8 cellular contexts compared by ENCODE assay signal in genomic region chr19:56080669-56081401, GRCh38. TPM values are rescaled to one million over a fixed set of nuclear protein-coding genes. Genes with fewer than 3 reads are reported as not detected.
DNase-seq lines count a peak whose midpoint lies in the region; ATAC-seq and TF ChIP-seq lines count a peak whose summit lies in the region.

No MANE protein-coding gene starts in this region.

- no peak overlapping the region for H3K9ac ChIP-seq in trophoblast cell (ENCODE audit: low read length)

- ATAC-seq in Right ventricle myocardium superior (ENCODE audit: poor library complexity), result peak; percentile 82

- H4K91ac ChIP-seq in trophoblast cell (ENCODE audit: low read depth, low read length), result no peak overlapping the region

- H3K27ac ChIP-seq in CD4-positive, alpha-beta memory T cell (ENCODE audit: low read depth, low read length), result no peak overlapping the region
- H3K27ac ChIP-seq in SJSA1, result no peak overlapping the region
- no peak overlapping the region for H3K27ac ChIP-seq in trophoblast cell (ENCODE audit: low read depth, low read length)
- H3K27ac ChIP-seq in thyroid gland, result no peak overlapping the region

- H3K36me3 Mint-ChIP-seq in CD4-positive, alpha-beta memory T cell, result no peaks in the 10 kb centered on the region
- H3K36me3 Mint-ChIP-seq in IgD-negative memory B cell, result no peaks in the 10 kb centered on the region

- H3K14ac ChIP-seq in trophoblast cell (ENCODE audit: low read length), result peak overlapping the region; percentile 27

- peak overlapping the region; percentile 23 to 59 for H3K4me3 ChIP-seq in CD4-positive, alpha-beta memory T cell (ENCODE audit: low read length in 2 of 2)
- no peak overlapping the region for H3K4me3 ChIP-seq in SJSA1
- H3K4me3 ChIP-seq in trophoblast cell (ENCODE audit: low read depth, low read length), result peak overlapping the region; percentile 68
- peak overlapping the region in 2 of 3 donors; percentile 6 to 31 for H3K4me3 ChIP-seq in thyroid gland (replicated peaks in 1 of 3)

- WGBS in trophoblast cell (ENCODE audit: extremely low coverage, insufficient coverage, insufficient read length), result no CpG with 5 or more reads among the region's 36 CpGs
- 3 to 4% methylated on average over 21 to 29 of the region's 36 CpGs for WGBS in thyroid gland, 2 donors

- peak overlapping the region; percentile 82 for H2AFZ ChIP-seq in trophoblast cell (ENCODE audit: insufficient read depth, low read length, poor library complexity)

- H3K36me3 ChIP-seq in CD4-positive, alpha-beta memory T cell (ENCODE audit: insufficient read depth, low read length), result no peaks in the 10 kb centered on the region
- H3K36me3 ChIP-seq in SJSA1, result peaks cover 6% of the 10 kb centered on the region; the same call in 1 of the 2 replicates
- peaks cover 1 to 6% of the 10 kb centered on the region in 2 experiments for H3K36me3 ChIP-seq in trophoblast cell (ENCODE audit: control insufficient read depth in 1 of 2, insufficient read depth in 2 of 2, low read length in 2 of 2)
- no peaks in the 10 kb centered on the region for H3K36me3 ChIP-seq in thyroid gland

- no peak overlapping the region for H2BK12ac ChIP-seq in trophoblast cell (ENCODE audit: low read length)

- H3K18ac ChIP-seq in trophoblast cell (ENCODE audit: low read length), result peak overlapping the region; percentile 23

- H3K27ac Mint-ChIP-seq in CD4-positive, alpha-beta memory T cell, result peak overlapping the region in 2 of 7 donors; percentile 34 to 48
- peak overlapping the region; percentile 75 to 94 (median 84) for H3K27ac Mint-ChIP-seq in IgD-negative memory B cell

- intact Hi-C loops in CD4-positive, alpha-beta memory T cell (cut with micrococcal nuclease), result loop anchor here (1.0 kb wide), 1 partner anchor 91 kb away; no protein-coding TSS in a partner anchor
- intact Hi-C loops in Right ventricle myocardium superior (cut with DNase I) (no loop called here), thyroid gland (cut with DNase I) (no loop called here)

- H4K8ac ChIP-seq in trophoblast cell (ENCODE audit: low read depth, low read length), result no peak overlapping the region

- H3K79me1 ChIP-seq in trophoblast cell (ENCODE audit: low read length), result no peaks in the 10 kb centered on the region

- POLR2A ChIA-PET in CD4-positive, alpha-beta memory T cell (lab: Charles Lee; ENCODE audit: partially characterized antibody), result interaction anchor here (0.8 to 1.1 kb wide), 2 partner anchors 10 to 40 kb away, joined by 4 to 5 read pairs; partner anchors contain the start of gene ZNF787

- no peak overlapping the region for H3K23ac ChIP-seq in trophoblast cell (ENCODE audit: low read length)

- H2AK5ac ChIP-seq in trophoblast cell (ENCODE audit: low read length), result no peak overlapping the region

- H3K4ac ChIP-seq in trophoblast cell (ENCODE audit: low read depth, low read length), result no peak overlapping the region

- H3K9me3 ChIP-seq in CD4-positive, alpha-beta memory T cell (ENCODE audit: control insufficient read depth in 1 of 2, low read length in 2 of 2), result no peaks in the 10 kb centered on the region
- H3K9me3 ChIP-seq in SJSA1 (replicated peaks), result peaks cover 8% of the 10 kb centered on the region
- peaks cover 3% of the 10 kb centered on the region for H3K9me3 ChIP-seq in trophoblast cell (ENCODE audit: insufficient read depth, low read depth, low read length)
- H3K9me3 ChIP-seq in thyroid gland, result no peaks in the 10 kb centered on the region

- H3K9me3 Mint-ChIP-seq in CD4-positive, alpha-beta memory T cell, result peaks cover 0 to 3% (median 0%) of the 10 kb centered on the region in 8 donors
- H3K9me3 Mint-ChIP-seq in IgD-negative memory B cell, result no peaks in the 10 kb centered on the region

- DNase-seq in CD4-positive, alpha-beta memory T cell, result peak; percentile 47 to 74 (median 60)
- DNase-seq in GM20000 (ENCODE audit: low spot score), result peak; percentile 92
- peak; percentile 23 to 63 for DNase-seq in SJSA1 (ENCODE audit: low read depth in 1 of 2, low spot score in 2 of 2)
- DNase-seq in activated naive CD4-positive, alpha-beta T cell treated with anti-CD3 and anti-CD28 coated beads, Interleukin-2, amount 50 U/mL, for 16 hours, result peak; percentile 68
- DNase-seq in Right ventricle myocardium superior, result peak; percentile 90
- peak; percentile 13 to 59 for DNase-seq in trophoblast cell
- DNase-seq in thyroid gland, result peak; percentile 82 to 85

- H2BK120ac ChIP-seq in trophoblast cell (ENCODE audit: insufficient read depth, low read length, poor library complexity), result no peak overlapping the region

- H3K79me2 ChIP-seq in trophoblast cell (ENCODE audit: control insufficient read depth, insufficient read depth, low read length, poor library complexity), result no peaks in the 10 kb centered on the region

- H2BK5ac ChIP-seq in trophoblast cell (ENCODE audit: low read depth, low read length, poor library complexity), result no peak overlapping the region

- no peak for TF ChIP-seq POLR2A in thyroid gland (IDR thresholded peaks at IDR 0.05)

- peak overlapping the region; percentile 91 for H3K4me2 ChIP-seq in trophoblast cell (ENCODE audit: low read length)

- peak overlapping the region; percentile 79 to 94 (median 84) for H3K4me3 Mint-ChIP-seq in CD4-positive, alpha-beta memory T cell
- peak overlapping the region; percentile 77 to 93 (median 87) for H3K4me3 Mint-ChIP-seq in IgD-negative memory B cell

- H3K4me1 Mint-ChIP-seq in CD4-positive, alpha-beta memory T cell, result peaks cover 10 to 15% (median 12%) of the 10 kb centered on the region in 4 donors
- H3K4me1 Mint-ChIP-seq in IgD-negative memory B cell, result peaks cover 12 to 25% (median 12%) of the 10 kb centered on the region in 3 donors

- H3K4me1 ChIP-seq in CD4-positive, alpha-beta memory T cell (ENCODE audit: insufficient read depth, low read length), result peaks cover 10% of the 10 kb centered on the region
- H3K4me1 ChIP-seq in SJSA1 (replicated peaks) (peaks cover 5% of the 10 kb centered on the region; the same call in 1 of the 2 replicates), trophoblast cell (ENCODE audit: control insufficient read depth in 1 of 2, insufficient read depth in 2 of 2, low read length in 2 of 2) (peaks cover 8% of the 10 kb centered on the region in 2 experiments), thyroid gland (peaks cover 7 to 10% of the 10 kb centered on the region in 2 donors)

- CTCF ChIA-PET in CD4-positive, alpha-beta memory T cell (lab: Charles Lee; ENCODE audit: partially characterized antibody), result interaction anchor here (0.8 to 2.4 kb wide), 17 partner anchors 8 to 253 kb away, joined by 3 to 9 read pairs (median 4); no protein-coding TSS in a partner anchor

- no peaks in the 10 kb centered on the region for H3K27me3 ChIP-seq in CD4-positive, alpha-beta memory T cell (ENCODE audit: insufficient read depth, low read length)
- H3K27me3 ChIP-seq in SJSA1 (replicated peaks) (no peaks in the 10 kb centered on the region), trophoblast cell (ENCODE audit: insufficient read depth, low read length) (no peaks in the 10 kb centered on the region), thyroid gland (no peaks in the 10 kb centered on the region)

- no peak overlapping the region for H4K12ac ChIP-seq in trophoblast cell (ENCODE audit: low read depth, low read length)

- TF ChIP-seq CTCF in GM20000 (IDR thresholded peaks at IDR 0.05; ENCODE audit: extremely low read depth, missing control alignments), result peak; percentile 53
- TF ChIP-seq CTCF in thyroid gland (IDR thresholded peaks at IDR 0.05), result peak in 4 of 6 experiments; percentile 46 to 63 (median 56)

- H3K27me3 Mint-ChIP-seq in CD4-positive, alpha-beta memory T cell, result peaks cover 0 to 5% of the 10 kb centered on the region in 2 donors
- no peaks in the 10 kb centered on the region for H3K27me3 Mint-ChIP-seq in IgD-negative memory B cell

RNA-seq across cellular contexts. Expression of gene ZNF787, which starts 40.3 kb away (rescaled TPM):
- 10 to 100 TPM; 29.6 to 34.1 TPM for total RNA-seq in CD4-positive, alpha-beta memory T cell
- 1 to 10 TPM in 1 of 2 donors, under 1 TPM in 1; 0.67 to 3.1 TPM for polyA plus RNA-seq in CD4-positive, alpha-beta memory T cell
- 2.8 TPM for polyA plus RNA-seq in IgD-negative memory B cell
- total RNA-seq in SJSA1 (2014; rRNA removed; shearing (Covaris generic)), result 20.0 and 26.2 TPM in 2 replicates
- total RNA-seq in Right ventricle myocardium superior (33.9 TPM), thyroid gland (10 to 100 TPM in 3 of 4 donors, 1 to 10 TPM in 1; 7.8 to 21.3 (median 14.2) TPM)
- 23.4 and 24.3 TPM in 2 replicates for polyA plus RNA-seq in trophoblast cell (2013)

Comparison
In these comparisons a context has a peak if more than half of its experiments do, and no peak if none do; other contexts are left out.
1. DNase-seq: peak in every context shown above with its lines; median percentile 92 in GM20000; 90 in Right ventricle myocardium superior; 84 in thyroid gland; 68 in activated naive CD4-positive, alpha-beta T cell treated with anti-CD3 and anti-CD28 coated beads, Interleukin-2, amount 50 U/mL, for 16 hours; 60 in CD4-positive, alpha-beta memory T cell; 43 in SJSA1; 36 in trophoblast cell.